ENCODE assay signal across 9 cellular contexts in genomic region chr14:106417224-106418049, GRCh38.
DNase-seq lines count a peak whose midpoint lies in the region; ATAC-seq and TF ChIP-seq lines count a peak whose summit lies in the region.
"Had no signal": no experiment of that assay in that cellular context is flagged by ENCODE, and none has a peak within 500 bp of the region (broad histone marks: within the 10 kb centered on the region; RNA-seq: fewer than 3 reads in every experiment).

No MANE protein-coding gene starts in this region.

- no peaks in the 10 kb centered on the region for H3K27me3 Mint-ChIP-seq in osteocyte (ENCODE audit: unreplicated experiment)

- DNase-seq in D341Med (ENCODE audit: low spot score) = peak; percentile 34
- peak; percentile 6 for DNase-seq in HuH-7.5 (ENCODE audit: low spot score)
- DNase-seq in activated CD4-positive, CD25-positive, alpha-beta regulatory T cell treated with anti-CD3 and anti-CD28 coated beads, Interleukin-2, amount 50 U/mL, for 72 hours = peak; percentile 85
- DNase-seq in coronary artery (ENCODE audit: low spot score) = no peak
- DNase-seq in osteocyte (ENCODE audit: extremely low spot score, unreplicated experiment) = no peak
- no peak for DNase-seq in NCI-H2107 (lab: John Stamatoyannopoulos, UW)

- ATAC-seq in GM19463 (IDR thresholded peaks at IDR 0.05; ENCODE audit: unreplicated experiment) (peak; percentile 85), HG03520 (IDR thresholded peaks at IDR 0.05; ENCODE audit: unreplicated experiment) (no peak)

- no peaks in the 10 kb centered on the region for H3K36me3 Mint-ChIP-seq in osteocyte (ENCODE audit: unreplicated experiment)

- no peak overlapping the region for H3K27ac Mint-ChIP-seq in osteocyte (ENCODE audit: unreplicated experiment)

- H3K4me3 Mint-ChIP-seq in osteocyte (ENCODE audit: unreplicated experiment) = no peak overlapping the region

- TF ChIP-seq CTCF in coronary artery (IDR thresholded peaks at IDR 0.05) = peak; percentile 24
- TF ChIP-seq CTCF in osteocyte (IDR thresholded peaks at IDR 0.05) = peak; percentile 5

- H3K4me1 Mint-ChIP-seq in osteocyte (ENCODE audit: unreplicated experiment) = no peaks in the 10 kb centered on the region

- H3K4me3 ChIP-seq in coronary artery = no peak overlapping the region
- H3K4me3 ChIP-seq: SK-N-MC had no signal

- peaks cover 34% of the 10 kb centered on the region for H3K9me3 Mint-ChIP-seq in osteocyte (ENCODE audit: unreplicated experiment)

- H3K27ac ChIP-seq in coronary artery = no peak overlapping the region
- H3K27ac ChIP-seq: SK-N-MC had no signal

Comparison
In these comparisons a context has a peak if more than half of its experiments do, and no peak if none do; other contexts are left out.
1. DNase-seq: peak in D341Med (single experiment), HuH-7.5 (single experiment) and activated CD4-positive, CD25-positive, alpha-beta regulatory T cell treated with anti-CD3 and anti-CD28 coated beads, Interleukin-2, amount 50 U/mL, for 72 hours (single experiment); none in coronary artery (single experiment), osteocyte (single experiment) and NCI-H2107 (single experiment).